Comparison of ENCODE assay signal across 16 cellular contexts in the genomic region with DNA sequence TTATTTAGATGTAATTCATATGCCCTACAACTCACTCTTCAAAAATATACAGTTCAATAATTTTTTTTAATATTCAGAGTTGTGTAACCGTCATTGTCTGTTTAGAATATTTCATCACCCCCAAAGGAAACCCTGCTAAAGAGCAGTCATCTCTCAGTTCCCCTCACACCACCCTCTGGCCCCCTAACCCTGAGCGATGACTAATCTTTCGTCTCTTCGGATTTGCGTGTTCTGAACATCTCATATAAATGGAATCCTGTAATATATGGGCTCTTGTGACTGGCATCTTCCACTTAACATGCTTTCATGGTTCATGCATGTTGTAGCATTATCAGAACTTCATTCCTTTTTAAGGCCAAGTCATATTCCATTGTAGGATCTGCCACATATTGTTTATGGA.
A peak's percentile ranks its signal among the peaks of the same experiment; 100 is the strongest.
DNase-seq lines count a peak whose midpoint lies in the region; ATAC-seq and TF ChIP-seq lines count a peak whose summit lies in the region.
"Had no signal": no experiment of that assay in that cellular context is flagged by ENCODE, and none has a peak within 500 bp of the region (broad histone marks: within the 10 kb centered on the region; RNA-seq: fewer than 3 reads in every experiment).

No MANE protein-coding gene starts in this region.

- peak; percentile 7 to 74 for DNase-seq in HL-60 (ENCODE audit: low read depth in 1 of 2, low spot score in 1 of 2)
- DNase-seq in SIG-M5 (lab: John Stamatoyannopoulos, UW), result peak; percentile 57
- DNase-seq in epithelial cell of esophagus (ENCODE audit: low read depth), result peak; percentile 70
- DNase-seq in non-pigmented ciliary epithelial cell (ENCODE audit: low read depth), result peak; percentile 87
- DNase-seq in activated T-helper 2 cell treated with anti-CD3 and anti-CD28 coated beads, Interferon-gamma antibody, Interleukin-2, Interleukin-4, amounts not matched to agents 10 μg/mL and 5 μg/mL and 100 μg/mL, durations not matched to agents 14 hours and 24 hours and 36 hours (ENCODE audit: low spot score), result no peak
- no peak for DNase-seq in activated CD4-positive, alpha-beta T cell treated with anti-CD3 and anti-CD28 coated beads, Interleukin-2, amount 10 ng/mL, durations not matched to agents 7 days and 5 days
- no peak for DNase-seq in stimulated activated CD4-positive, alpha-beta T cell treated with anti-CD3 and anti-CD28 coated beads, Interleukin-4, amount 100 ng/mL, for 24 hours
- DNase-seq: esophagus squamous epithelium, NCI-H1048, NCI-H2171, thyroid gland had no signal

- H3K27ac Mint-ChIP-seq in activated T-helper 2 cell treated with anti-CD3 and anti-CD28 coated beads, Interferon-gamma antibody, Interleukin-2, Interleukin-4, amounts not matched to agents 10 μg/mL and 5 μg/mL and 100 μg/mL, durations not matched to agents 14 hours and 24 hours and 36 hours, result no peak overlapping the region
- H3K27ac Mint-ChIP-seq in activated CD4-positive, alpha-beta T cell treated with anti-CD3 and anti-CD28 coated beads, Interleukin-2, amount 10 ng/mL, durations not matched to agents 7 days and 5 days, result no peak overlapping the region
- H3K27ac Mint-ChIP-seq: activated naive CD4-positive, alpha-beta T cell treated with anti-CD3 and anti-CD28 coated beads, Interleukin-2, amount 50 U/mL, for 24 hours; mesothelial cell of epicardium had no signal

- ATAC-seq in HG03442 (IDR thresholded peaks at IDR 0.05; ENCODE audit: unreplicated experiment), result no peak
- ATAC-seq: HCT116 had no signal

- H3K4me3 Mint-ChIP-seq in activated T-helper 2 cell treated with anti-CD3 and anti-CD28 coated beads, Interferon-gamma antibody, Interleukin-2, Interleukin-4, amounts not matched to agents 10 μg/mL and 5 μg/mL and 100 μg/mL, durations not matched to agents 14 hours and 24 hours and 36 hours (ENCODE audit: low read depth), result no peak overlapping the region
- no peak overlapping the region for H3K4me3 Mint-ChIP-seq in activated CD4-positive, alpha-beta T cell treated with anti-CD3 and anti-CD28 coated beads, Interleukin-2, amount 10 ng/mL, durations not matched to agents 7 days and 5 days
- H3K4me3 Mint-ChIP-seq: activated naive CD4-positive, alpha-beta T cell treated with anti-CD3 and anti-CD28 coated beads, Interleukin-2, amount 50 U/mL, for 24 hours; mesothelial cell of epicardium had no signal

- no peak for TF ChIP-seq CTCF in HL-60 (IDR thresholded peaks at IDR 0.05; ENCODE audit: insufficient read depth, low read length)
- TF ChIP-seq CTCF in epithelial cell of esophagus (IDR thresholded peaks at IDR 0.05; ENCODE audit: insufficient read depth, low read depth, low read length, missing control alignments), result no peak

- POLR2A ChIA-PET in activated CD4-positive, alpha-beta T cell treated with anti-CD3 and anti-CD28 coated beads, Interleukin-2, amount 10 ng/mL, durations not matched to agents 7 days and 5 days (lab: Charles Lee), result no interaction called here

- H3K4me3 ChIP-seq in HL-60 (replicated peaks; ENCODE audit: insufficient read depth, low read length), result no peak overlapping the region
- H3K4me3 ChIP-seq in epithelial cell of esophagus (ENCODE audit: low read length), result no peak overlapping the region
- H3K4me3 ChIP-seq: esophagus squamous epithelium, thyroid gland had no signal

- no peaks in the 10 kb centered on the region for H3K27me3 ChIP-seq in HL-60 (ENCODE audit: insufficient read depth, poor library complexity, severe bottlenecking)
- H3K27me3 ChIP-seq: esophagus squamous epithelium, thyroid gland had no signal

- H3K9me3 Mint-ChIP-seq in activated T-helper 2 cell treated with anti-CD3 and anti-CD28 coated beads, Interferon-gamma antibody, Interleukin-2, Interleukin-4, amounts not matched to agents 10 μg/mL and 5 μg/mL and 100 μg/mL, durations not matched to agents 14 hours and 24 hours and 36 hours, result no peaks in the 10 kb centered on the region
- no peaks in the 10 kb centered on the region for H3K9me3 Mint-ChIP-seq in activated CD4-positive, alpha-beta T cell treated with anti-CD3 and anti-CD28 coated beads, Interleukin-2, amount 10 ng/mL, durations not matched to agents 7 days and 5 days
- H3K9me3 Mint-ChIP-seq: activated naive CD4-positive, alpha-beta T cell treated with anti-CD3 and anti-CD28 coated beads, Interleukin-2, amount 50 U/mL, for 24 hours; mesothelial cell of epicardium had no signal

- no peaks in the 10 kb centered on the region for H3K27me3 Mint-ChIP-seq in activated T-helper 2 cell treated with anti-CD3 and anti-CD28 coated beads, Interferon-gamma antibody, Interleukin-2, Interleukin-4, amounts not matched to agents 10 μg/mL and 5 μg/mL and 100 μg/mL, durations not matched to agents 14 hours and 24 hours and 36 hours (ENCODE audit: low read depth)
- H3K27me3 Mint-ChIP-seq in activated CD4-positive, alpha-beta T cell treated with anti-CD3 and anti-CD28 coated beads, Interleukin-2, amount 10 ng/mL, durations not matched to agents 7 days and 5 days, result no peaks in the 10 kb centered on the region
- H3K27me3 Mint-ChIP-seq: activated naive CD4-positive, alpha-beta T cell treated with anti-CD3 and anti-CD28 coated beads, Interleukin-2, amount 50 U/mL, for 24 hours had no signal

- no peak overlapping the region for H3K27ac ChIP-seq in HL-60 (replicated peaks)
- H3K27ac ChIP-seq: esophagus squamous epithelium, parathyroid adenoma, thyroid gland had no signal

- intact Hi-C loops in activated T-helper 2 cell treated with anti-CD3 and anti-CD28 coated beads, Interferon-gamma antibody, Interleukin-2, Interleukin-4, amounts not matched to agents 10 μg/mL and 5 μg/mL and 100 μg/mL, durations not matched to agents 14 hours and 24 hours and 36 hours (cut with micrococcal nuclease), result no loop called here

- H3K4me1 Mint-ChIP-seq in activated T-helper 2 cell treated with anti-CD3 and anti-CD28 coated beads, Interferon-gamma antibody, Interleukin-2, Interleukin-4, amounts not matched to agents 10 μg/mL and 5 μg/mL and 100 μg/mL, durations not matched to agents 14 hours and 24 hours and 36 hours (ENCODE audit: low read depth), result peaks cover 4% of the 10 kb centered on the region
- H3K4me1 Mint-ChIP-seq in activated CD4-positive, alpha-beta T cell treated with anti-CD3 and anti-CD28 coated beads, Interleukin-2, amount 10 ng/mL, durations not matched to agents 7 days and 5 days, result no peaks in the 10 kb centered on the region
- H3K4me1 Mint-ChIP-seq: activated naive CD4-positive, alpha-beta T cell treated with anti-CD3 and anti-CD28 coated beads, Interleukin-2, amount 50 U/mL, for 24 hours had no signal

- no peaks in the 10 kb centered on the region for H3K36me3 Mint-ChIP-seq in activated T-helper 2 cell treated with anti-CD3 and anti-CD28 coated beads, Interferon-gamma antibody, Interleukin-2, Interleukin-4, amounts not matched to agents 10 μg/mL and 5 μg/mL and 100 μg/mL, durations not matched to agents 14 hours and 24 hours and 36 hours (ENCODE audit: low read depth)
- H3K36me3 Mint-ChIP-seq in activated CD4-positive, alpha-beta T cell treated with anti-CD3 and anti-CD28 coated beads, Interleukin-2, amount 10 ng/mL, durations not matched to agents 7 days and 5 days (ENCODE audit: low read depth), result no peaks in the 10 kb centered on the region
- H3K36me3 Mint-ChIP-seq: mesothelial cell of epicardium had no signal

- CTCF ChIA-PET in activated CD4-positive, alpha-beta T cell treated with anti-CD3 and anti-CD28 coated beads, Interleukin-2, amount 10 ng/mL, durations not matched to agents 7 days and 5 days (lab: Charles Lee), result no interaction called here

Comparison
In these comparisons a context has a peak if more than half of its experiments do, and no peak if none do; other contexts are left out.
1. DNase-seq: peak in HL-60 (2 of 2), SIG-M5 (single experiment), epithelial cell of esophagus (single experiment) and non-pigmented ciliary epithelial cell (single experiment); none in activated T-helper 2 cell treated with anti-CD3 and anti-CD28 coated beads, Interferon-gamma antibody, Interleukin-2, Interleukin-4, amounts not matched to agents 10 μg/mL and 5 μg/mL and 100 μg/mL, durations not matched to agents 14 hours and 24 hours and 36 hours (single experiment), activated CD4-positive, alpha-beta T cell treated with anti-CD3 and anti-CD28 coated beads, Interleukin-2, amount 10 ng/mL, durations not matched to agents 7 days and 5 days (single experiment) and stimulated activated CD4-positive, alpha-beta T cell treated with anti-CD3 and anti-CD28 coated beads, Interleukin-4, amount 100 ng/mL, for 24 hours (single experiment).